ENCODE assay signal across 23 cellular contexts in the genomic region with DNA sequence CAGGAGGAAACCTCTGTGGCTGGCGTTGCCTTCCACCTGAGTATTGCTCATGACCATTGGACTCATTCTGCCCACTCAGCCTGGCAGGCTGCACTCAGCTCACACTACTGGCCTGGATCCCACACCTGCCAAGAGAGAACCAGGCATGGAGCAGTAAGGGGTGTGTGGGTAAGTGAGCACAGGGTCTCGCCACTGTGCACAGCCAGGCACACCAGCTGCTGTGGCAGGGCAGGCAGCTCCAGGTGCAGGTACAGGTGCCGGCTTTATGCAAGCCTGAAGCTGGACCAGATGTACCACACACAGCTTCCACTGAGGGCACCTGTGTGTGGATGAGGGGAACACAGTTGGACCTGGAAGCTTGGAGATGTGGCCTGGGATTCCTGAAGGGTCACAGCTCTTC.
"Had no signal": no experiment of that assay in that cellular context is flagged by ENCODE, and none has a peak within 500 bp of the region (broad histone marks: within the 10 kb centered on the region; RNA-seq: fewer than 3 reads in every experiment).

No MANE protein-coding gene starts in this region.

- H3K36me3 ChIP-seq: left ventricle myocardium inferior, neural progenitor cell, pancreas, prostate gland, spleen, tibial nerve, upper lobe of left lung, uterus had no signal

- H3K9me3 ChIP-seq: left ventricle myocardium inferior, pancreas, prostate gland, tibial nerve, upper lobe of left lung, uterus had no signal

- H3K4me3 ChIP-seq: left ventricle myocardium inferior, lung, neural progenitor cell, pancreas, prostate gland, skin epidermis, spleen, tibial nerve, upper lobe of left lung, uterus had no signal

- H3K27ac ChIP-seq: left ventricle myocardium inferior, neural progenitor cell, pancreas, prostate gland, skin epidermis, spleen, tibial nerve, upper lobe of left lung, uterus had no signal

- H3K27me3 ChIP-seq: neural progenitor cell, pancreas, spleen, tibial nerve, upper lobe of left lung, uterus had no signal

- FAIRE-seq: keratinocyte, pancreas had no signal

- DNase-seq: hippocampal formation; left ventricle myocardium inferior; mesendoderm; naive B cell; natural killer cell; nephron progenitor cell; retina; right cardiac atrium; spleen; stimulated activated CD4-positive, alpha-beta T cell treated with anti-CD3 and anti-CD28 coated beads, Interleukin-4, amount 100 ng/mL, for 24 hours; stimulated activated naive CD4-positive, alpha-beta T cell treated with Interleukin-2 at 50 U/mL for 16 hours; stimulated activated naive CD8-positive, alpha-beta T cell treated with anti-CD3 and anti-CD28 coated beads, Interleukin-15, amount 100 ng/mL, for 72 hours; substantia nigra; uterus had no signal

- ATAC-seq: natural killer cell, pancreas, right cardiac atrium, sciatic nerve had no signal

- H3K9ac ChIP-seq: neural progenitor cell had no signal

- H3K4me1 ChIP-seq: left ventricle myocardium inferior, neural progenitor cell, pancreas, prostate gland, spleen, tibial nerve, uterus had no signal
